ENCODE assay signal across 8 cellular contexts in genomic region chr11:43680521-43681505, GRCh38. TPM values are rescaled to one million over a fixed set of nuclear protein-coding genes. Genes with fewer than 3 reads are reported as not detected.
DNase-seq lines count a peak whose midpoint lies in the region; ATAC-seq, FAIRE-seq and TF ChIP-seq lines count a peak whose summit lies in the region.

Gene HSD17B12 (plus strand): TSS chr11:43680738. CDS start chr11:43680828, 90 bp downstream.

- no peaks in the 10 kb centered on the region for H3K9me3 ChIP-seq in adipocyte (ENCODE audit: control insufficient read depth, low read length)
- H3K9me3 ChIP-seq in pancreas, result no peaks in the 10 kb centered on the region
- no peaks in the 10 kb centered on the region for H3K9me3 ChIP-seq in tibial artery

- intact Hi-C loops in Right ventricle myocardium superior (cut with DNase I) (no loop called here), pancreas (cut with DNase I) (no loop called here), tibial artery (cut with DNase I; ENCODE audit: low total_unique reads) (loop anchor here (5.0 kb wide), 1 partner anchor 34 kb away; no protein-coding TSS in a partner anchor)

- peak within 1 kb of the TSS; percentile 97 for H3K9ac ChIP-seq in adipocyte (ENCODE audit: low read length)

- ATAC-seq in HG02798 (IDR thresholded peaks at IDR 0.05; ENCODE audit: poor library complexity, unreplicated experiment) (peak; percentile 98), Right ventricle myocardium superior (ENCODE audit: poor library complexity) (peak; percentile 99), pancreas (peak; percentile 96 to 99 (median 98))

- WGBS in pancreas, 2 donors, result 0 to 1% methylated on average over 64 of the region's 64 CpGs

- FAIRE-seq in pancreas (lab: Jason Lieb, UNC), result peak; percentile 98

- no peak for TF ChIP-seq CTCF in GM12875 (IDR thresholded peaks at IDR 0.05; ENCODE audit: borderline replicate concordance, insufficient read depth, low read depth, low read length)
- TF ChIP-seq CTCF in pancreas (IDR thresholded peaks at IDR 0.05), result no peak
- TF ChIP-seq CTCF in tibial artery (IDR thresholded peaks at IDR 0.05), result no peak

- H3K27me3 ChIP-seq in adipocyte (replicated peaks; ENCODE audit: control insufficient read depth, insufficient read depth, low read length), result no peaks in the 10 kb centered on the region
- no peaks in the 10 kb centered on the region for H3K27me3 ChIP-seq in pancreas
- H3K27me3 ChIP-seq in tibial artery, result no peaks in the 10 kb centered on the region

- H3K4me3 ChIP-seq in GM12875 (ENCODE audit: low read depth, low read length) (peak within 1 kb of the TSS; percentile 77), adipocyte (ENCODE audit: low read length) (peak within 1 kb of the TSS; percentile 99), pancreas (peak within 1 kb of the TSS; percentile 71 to 94 (median 86)), tibial artery (peak within 1 kb of the TSS; percentile 67 to 85)

- H3K36me3 ChIP-seq in adipocyte (ENCODE audit: control insufficient read depth, insufficient read depth, low read length, severe bottlenecking) (peaks cover 20% of the 10 kb centered on the region), pancreas (no peaks in the 10 kb centered on the region), tibial artery (no peaks in the 10 kb centered on the region)

- H3K4me1 ChIP-seq in adipocyte (ENCODE audit: control insufficient read depth, insufficient read depth, low read length), result peaks cover 33% of the 10 kb centered on the region
- peaks cover 0 to 17% (median 3%) of the 10 kb centered on the region in 3 donors for H3K4me1 ChIP-seq in pancreas
- peaks cover 0 to 35% (median 14%) of the 10 kb centered on the region in 4 donors for H3K4me1 ChIP-seq in tibial artery

- H3K27ac ChIP-seq in pancreas (peak within 1 kb of the TSS; percentile 69 to 95 (median 84)), tibial artery (peak within 1 kb of the TSS; percentile 77 to 92)

- DNase-seq in NCI-H1436 (lab: John Stamatoyannopoulos, UW), result peak; percentile 99
- peak; percentile 99 for DNase-seq in T follicular helper cell (ENCODE audit: low read depth)
- peak; percentile 99 for DNase-seq in adipocyte (ENCODE audit: low read depth)
- DNase-seq in Right ventricle myocardium superior, result peak; percentile 100
- peak; percentile 96 to 99 (median 98) for DNase-seq in pancreas
- DNase-seq in tibial artery, result peak; percentile 99

RNA-seq across cellular contexts. Expression of gene HSD17B12, which starts in this region (rescaled TPM):
- total RNA-seq in Right ventricle myocardium superior (63.3 TPM), pancreas (10 to 100 TPM; 24.7 to 51.9 (median 43.9) TPM)
- polyA plus RNA-seq in pancreas, result 10 to 100 TPM; 21.0 to 39.1 TPM

Comparison
In these comparisons a context has a peak if more than half of its experiments do, and no peak if none do; other contexts are left out.
1. Peak in every context shown above with its lines: DNase-seq, ATAC-seq, H3K4me3 ChIP-seq and H3K27ac ChIP-seq.